In genomic region chr3:172258616-172259015, GRCh38 we compare ENCODE assay signal across 17 cellular contexts.
DNase-seq lines count a peak whose midpoint lies in the region; ATAC-seq, FAIRE-seq and TF ChIP-seq lines count a peak whose summit lies in the region.
"Had no signal": no experiment of that assay in that cellular context is flagged by ENCODE, and none has a peak within 500 bp of the region (broad histone marks: within the 10 kb centered on the region; RNA-seq: fewer than 3 reads in every experiment).

No MANE protein-coding gene starts in this region.

- peaks cover 35% of the 10 kb centered on the region for H3K36me3 Mint-ChIP-seq in astrocyte (ENCODE audit: low read depth, unreplicated experiment)
- peaks cover 10 to 72% (median 31%) of the 10 kb centered on the region in 5 donors for H3K36me3 Mint-ChIP-seq in naive thymus-derived CD4-positive, alpha-beta T cell

- 77% methylated on average over 3 of the region's 3 CpGs for WGBS in A549 (ENCODE audit: missing lambda C conversion rate)

- H3K79me2 ChIP-seq in astrocyte (ENCODE audit: insufficient read depth, low read length), result peaks cover 60% of the 10 kb centered on the region

- H3K4me2 ChIP-seq in A549 (peak overlapping the region; percentile 24), astrocyte (ENCODE audit: low read length) (peak overlapping the region; percentile 63)

- ATAC-seq in A549 (no peak), GM21367 (IDR thresholded peaks at IDR 0.05; ENCODE audit: unreplicated experiment) (no peak)
- ATAC-seq in naive thymus-derived CD4-positive, alpha-beta T cell, result no peak

- H3K4me3 ChIP-seq in A549 (no peak overlapping the region), astrocyte (ENCODE audit: insufficient read depth, low read depth, low read length) (no peak overlapping the region), right atrium auricular region (no peak overlapping the region), rectal smooth muscle tissue (ENCODE audit: low read length) (no peak overlapping the region)
- H3K4me3 ChIP-seq in naive thymus-derived CD4-positive, alpha-beta T cell (ENCODE audit: low read length), result no peak overlapping the region
- H3K4me3 ChIP-seq: MG63, SJCRH30 had no signal

- no peak for TF ChIP-seq POLR2A in A549 (IDR thresholded peaks at IDR 0.05; ENCODE audit: low read length)

- no peak overlapping the region for H2AFZ ChIP-seq in astrocyte (ENCODE audit: low read depth, low read length)

- no peaks in the 10 kb centered on the region for H3K9me3 Mint-ChIP-seq in astrocyte (ENCODE audit: unreplicated experiment)
- H3K9me3 Mint-ChIP-seq in naive thymus-derived CD4-positive, alpha-beta T cell, result peaks cover 0 to 1% (median 0%) of the 10 kb centered on the region in 11 donors
- H3K9me3 Mint-ChIP-seq: activated B cell treated with CpG ODN at 0.5 μM for 24 hours; activated T-cell treated with anti-CD3 and anti-CD28 coated beads, Interleukin-2, amount 50 U/mL, for 24 hours had no signal

- H3K4me3 Mint-ChIP-seq in astrocyte (ENCODE audit: unreplicated experiment), result peak overlapping the region; percentile 47
- no peak overlapping the region for H3K4me3 Mint-ChIP-seq in naive thymus-derived CD4-positive, alpha-beta T cell
- H3K4me3 Mint-ChIP-seq: activated B cell treated with CpG ODN at 0.5 μM for 24 hours; activated T-cell treated with anti-CD3 and anti-CD28 coated beads, Interleukin-2, amount 50 U/mL, for 24 hours had no signal

- H3K4me1 ChIP-seq in A549 (peaks cover 78% of the 10 kb centered on the region), astrocyte (ENCODE audit: insufficient read depth, low read length) (peaks cover 38% of the 10 kb centered on the region), right atrium auricular region (peaks cover 0 to 72% of the 10 kb centered on the region in 2 donors), rectal smooth muscle tissue (ENCODE audit: control insufficient read depth, insufficient read depth, low read length) (peaks cover 25% of the 10 kb centered on the region)
- no peaks in the 10 kb centered on the region for H3K4me1 ChIP-seq in naive thymus-derived CD4-positive, alpha-beta T cell (ENCODE audit: control insufficient read depth in 2 of 2, insufficient read depth in 2 of 2, low read length in 2 of 2)
- H3K4me1 ChIP-seq: SJCRH30 had no signal

- TF ChIP-seq RAD21 in A549 (conservative IDR thresholded peaks at IDR 0.05 in 1 of 2, IDR thresholded peaks at IDR 0.05 in 1 of 2), result no peak

- CTCF ChIA-PET in A549 (lab: Yijun Ruan, JAX), result no interaction called here
- CTCF ChIA-PET in naive thymus-derived CD4-positive, alpha-beta T cell (lab: Charles Lee), result no interaction called here

- no peak for FAIRE-seq in A549 (lab: Jason Lieb, UNC)
- FAIRE-seq in astrocyte (lab: Jason Lieb, UNC), result no peak
- FAIRE-seq: A204.1, bronchial epithelial cell had no signal

- no peaks in the 10 kb centered on the region for H3K27me3 ChIP-seq in astrocyte (ENCODE audit: insufficient read depth, low read length)
- no peaks in the 10 kb centered on the region for H3K27me3 ChIP-seq in right atrium auricular region
- H3K27me3 ChIP-seq in rectal smooth muscle tissue (ENCODE audit: control insufficient read depth, insufficient read depth, low read length), result no peaks in the 10 kb centered on the region
- H3K27me3 ChIP-seq in naive thymus-derived CD4-positive, alpha-beta T cell (ENCODE audit: control insufficient read depth in 2 of 2, insufficient read depth in 2 of 2, low read length in 2 of 2), result no peaks in the 10 kb centered on the region
- H3K27me3 ChIP-seq: MG63, SJCRH30 had no signal

- peak overlapping the region; percentile 73 for H3K9ac ChIP-seq in astrocyte (ENCODE audit: low read length)
- H3K9ac ChIP-seq in rectal smooth muscle tissue (ENCODE audit: low read length), result no peak overlapping the region

- H3K9me3 ChIP-seq in A549 (no peaks in the 10 kb centered on the region), astrocyte (ENCODE audit: insufficient read depth, low read depth, low read length) (no peaks in the 10 kb centered on the region), right atrium auricular region (no peaks in the 10 kb centered on the region)
- no peaks in the 10 kb centered on the region for H3K9me3 ChIP-seq in naive thymus-derived CD4-positive, alpha-beta T cell (ENCODE audit: control insufficient read depth in 2 of 3, low read length in 3 of 3)
- H3K9me3 ChIP-seq: MG63, SJCRH30 had no signal

- peaks cover 22% of the 10 kb centered on the region for H3K36me3 ChIP-seq in astrocyte (ENCODE audit: insufficient read depth, low read length)
- H3K36me3 ChIP-seq in right atrium auricular region, result peaks cover 5% of the 10 kb centered on the region
- no peaks in the 10 kb centered on the region for H3K36me3 ChIP-seq in rectal smooth muscle tissue (ENCODE audit: control insufficient read depth, insufficient read depth, low read length)
- H3K36me3 ChIP-seq in naive thymus-derived CD4-positive, alpha-beta T cell (ENCODE audit: control insufficient read depth in 2 of 3, insufficient read depth in 3 of 3, low read length in 3 of 3), result no peaks in the 10 kb centered on the region

- no peaks in the 10 kb centered on the region for H3K27me3 Mint-ChIP-seq in astrocyte (ENCODE audit: low read depth, unreplicated experiment)
- no peaks in the 10 kb centered on the region for H3K27me3 Mint-ChIP-seq in naive thymus-derived CD4-positive, alpha-beta T cell
- H3K27me3 Mint-ChIP-seq: activated B cell treated with CpG ODN at 0.5 μM for 24 hours; activated T-cell treated with anti-CD3 and anti-CD28 coated beads, Interleukin-2, amount 50 U/mL, for 24 hours had no signal

- no peak for DNase-seq in A549 (ENCODE audit: low read depth in 1 of 2, low spot score in 1 of 2)
- DNase-seq in astrocyte (ENCODE audit: low read depth), result peak; percentile 72
- no peak for DNase-seq in right atrium auricular region (ENCODE audit: low spot score)
- no peak for DNase-seq in naive thymus-derived CD4-positive, alpha-beta T cell
- no peak for DNase-seq in stimulated activated naive CD4-positive, alpha-beta T cell treated with Interleukin-2 at 50 U/mL for 16 hours (lab: John Stamatoyannopoulos, UW)
- DNase-seq in NCI-H128 (lab: John Stamatoyannopoulos, UW; ENCODE audit: unreplicated experiment), result no peak
- DNase-seq: activated B cell treated with CpG ODN at 0.5 μM for 24 hours; activated T-cell treated with anti-CD3 and anti-CD28 coated beads, Interleukin-2, amount 50 U/mL, for 24 hours; DMS79; foreskin melanocyte; MG63; NCI-H69; SJCRH30 had no signal

- POLR2A ChIA-PET in A549 (lab: Yijun Ruan, JAX), result no interaction called here
- POLR2A ChIA-PET in naive thymus-derived CD4-positive, alpha-beta T cell (lab: Charles Lee), result interaction anchor here (0.6 kb wide), 1 partner anchor 127 kb away, joined by 6 read pairs; no protein-coding TSS in a partner anchor

- intact Hi-C loops in naive thymus-derived CD4-positive, alpha-beta T cell (cut with micrococcal nuclease), result no loop called here

- H3K27ac ChIP-seq in A549 (peak overlapping the region in 1 of 2 experiments; percentile 73; a peak in 5 of 6 replicates), astrocyte (ENCODE audit: low read depth, low read length) (peak overlapping the region; percentile 92), right atrium auricular region (peak overlapping the region; percentile 66 to 86), rectal smooth muscle tissue (ENCODE audit: low read depth, low read length) (peak overlapping the region; percentile 78)
- no peak overlapping the region for H3K27ac ChIP-seq in naive thymus-derived CD4-positive, alpha-beta T cell (ENCODE audit: low read depth, low read length)
- H3K27ac ChIP-seq: SJCRH30 had no signal

- peaks cover 74% of the 10 kb centered on the region for H3K4me1 Mint-ChIP-seq in astrocyte (ENCODE audit: low read depth, unreplicated experiment)
- H3K4me1 Mint-ChIP-seq in naive thymus-derived CD4-positive, alpha-beta T cell, result peaks cover 0 to 3% (median 0%) of the 10 kb centered on the region in 7 donors
- H3K4me1 Mint-ChIP-seq: activated B cell treated with CpG ODN at 0.5 μM for 24 hours had no signal

- peaks cover 8% of the 10 kb centered on the region for H4K20me1 ChIP-seq in astrocyte (ENCODE audit: insufficient read depth, low read length)

- peak overlapping the region; percentile 98 for H3K27ac Mint-ChIP-seq in astrocyte (ENCODE audit: unreplicated experiment)
- H3K27ac Mint-ChIP-seq in naive thymus-derived CD4-positive, alpha-beta T cell, result no peak overlapping the region
- H3K27ac Mint-ChIP-seq: activated B cell treated with CpG ODN at 0.5 μM for 24 hours; activated T-cell treated with anti-CD3 and anti-CD28 coated beads, Interleukin-2, amount 50 U/mL, for 24 hours had no signal

- TF ChIP-seq CTCF in A549 (IDR thresholded peaks at IDR 0.05), result no peak
- no peak for TF ChIP-seq CTCF in astrocyte (IDR thresholded peaks at IDR 0.05; ENCODE audit: insufficient read depth, low read depth, low read length)
- TF ChIP-seq CTCF in right atrium auricular region (IDR thresholded peaks at IDR 0.05), result no peak

- TF ChIP-seq EP300 in A549 (IDR thresholded peaks at IDR 0.05), result no peak

TF ChIP-seq in A549, 52 proteins besides CTCF, POLR2A, EP300 and RAD21:
- TF ChIP-seq JUN (IDR thresholded peaks at IDR 0.05) (no peak), MYC (IDR thresholded peaks at IDR 0.05; ENCODE audit: borderline replicate concordance, low read length) (no peak), JUNB (IDR thresholded peaks at IDR 0.05) (no peak), EHF (CRISPR knock-in tag; IDR thresholded peaks at IDR 0.05) (no peak), ZSCAN20 (CRISPR knock-in tag; IDR thresholded peaks at IDR 0.05) (no peak), HOXA7 (CRISPR knock-in tag; IDR thresholded peaks at IDR 0.05) (no peak), SMC3 (IDR thresholded peaks at IDR 0.05) (no peak), GATA3 (IDR thresholded peaks at IDR 0.05; ENCODE audit: borderline replicate concordance) (no peak), HES2 (IDR thresholded peaks at IDR 0.05) (no peak), ZNF302 (CRISPR knock-in tag; IDR thresholded peaks at IDR 0.05) (no peak), NR3C1 (IDR thresholded peaks at IDR 0.05) (no peak), CEBPB (IDR thresholded peaks at IDR 0.05) (no peak), ZC3H11A (IDR thresholded peaks at IDR 0.05) (no peak), HOXB5 (CRISPR knock-in tag; IDR thresholded peaks at IDR 0.05) (no peak), ZFP36 (IDR thresholded peaks at IDR 0.05; ENCODE audit: borderline replicate concordance, partially characterized antibody) (no peak), POLR2AphosphoS2 (conservative IDR thresholded peaks at IDR 0.05; ENCODE audit: low read length) (no peak), RCOR1 (IDR thresholded peaks at IDR 0.05; ENCODE audit: low read depth, low read length) (no peak)
